Comparison of ENCODE assay signal across 8 cellular contexts in genomic region chr1:201955009-201955749, GRCh38. TPM values are rescaled to one million over a fixed set of nuclear protein-coding genes. Genes with fewer than 3 reads are reported as not detected.
DNase-seq lines count a peak whose midpoint lies in the region; ATAC-seq and TF ChIP-seq lines count a peak whose summit lies in the region.

TIMM17A (plus strand) TSS chr1:201955503; CDS start chr1:201955527, 24 bp downstream.

- no peak; the same call in 1 of the 2 replicates for TF ChIP-seq RAD21 in IMR-90 (IDR thresholded peaks at IDR 0.05; ENCODE audit: low read length)

- CTCF ChIA-PET in IMR-90 (lab: Yijun Ruan, JAX) = interaction anchor here (0.7 to 1.6 kb wide), 2 partner anchors 24 to 60 kb away, joined by 3 read pairs; no protein-coding TSS in a partner anchor

- H2BK15ac ChIP-seq in IMR-90 (ENCODE audit: low read depth, low read length) = peak within 1 kb of the TSS; percentile 85; the same call in 1 of the 3 replicates

- H2BK5ac ChIP-seq in IMR-90 (ENCODE audit: low read depth, low read length, poor library complexity, severe bottlenecking) = peak within 1 kb of the TSS; percentile 90

- peak within 1 kb of the TSS; percentile 95 for H2AFZ ChIP-seq in IMR-90 (replicated peaks; ENCODE audit: low read length, poor library complexity)

- in situ Hi-C loops in IMR-90 (cut with MboI; ENCODE audit: low sequenced_read_pairs) = loop anchor here (25.0 kb wide), 1 partner anchor 418 kb away; the partner anchor contains the start of gene NAV1

- peaks cover 3% of the 10 kb centered on the region for H3K9me1 ChIP-seq in IMR-90 (ENCODE audit: insufficient read depth, low read length)

- H3K4me2 ChIP-seq in IMR-90 (ENCODE audit: low read depth, low read length) = peak within 1 kb of the TSS; percentile 86

- peak within 1 kb of the TSS; percentile 96 for H3K14ac ChIP-seq in IMR-90 (replicated peaks; ENCODE audit: low read depth, low read length)

- H3K27me3 ChIP-seq in IMR-90 (ENCODE audit: control insufficient read depth, insufficient read depth, low read length) (no peaks in the 10 kb centered on the region), mononuclear cell (ENCODE audit: insufficient read depth, low read length) (no peaks in the 10 kb centered on the region)

- peak within 1 kb of the TSS; percentile 39; the same call in 1 of the 2 replicates for H3K18ac ChIP-seq in IMR-90 (ENCODE audit: low read depth, low read length)

- H3K9ac ChIP-seq in IMR-90 (ENCODE audit: low read depth, low read length) = peak within 1 kb of the TSS; percentile 97

- no peak within 1 kb of the TSS for H2BK20ac ChIP-seq in IMR-90 (ENCODE audit: low read depth, low read length)

- POLR2A ChIA-PET in IMR-90 (lab: Charles Lee; ENCODE audit: unreplicated experiment) = interaction anchor here (0.6 to 0.7 kb wide), 2 partner anchors 19 to 59 kb away, joined by 4 read pairs; no protein-coding TSS in a partner anchor

- H3K4ac ChIP-seq in IMR-90 (ENCODE audit: low read depth, low read length) = peak within 1 kb of the TSS; percentile 94

- peak within 1 kb of the TSS; percentile 94 for H2AK9ac ChIP-seq in IMR-90 (replicated peaks; ENCODE audit: low read depth, low read length, poor library complexity)

- H3K79me1 ChIP-seq in IMR-90 (ENCODE audit: low read depth in 1 of 2, low read length in 2 of 2) = peaks cover 8 to 31% of the 10 kb centered on the region in 2 experiments

- intact Hi-C loops in IMR-90 (cut with micrococcal nuclease) = loop anchor here (1.0 kb wide), 1 partner anchor 59 kb away; no protein-coding TSS in a partner anchor

- DNase-seq in DMS 273 (lab: John Stamatoyannopoulos, UW; ENCODE audit: unreplicated experiment) = peak; percentile 99
- peak; percentile 98 for DNase-seq in IMR-90
- DNase-seq in OCI-M1 (lab: John Stamatoyannopoulos, UW) = peak; percentile 99
- DNase-seq in activated T-cell treated with anti-CD3 and anti-CD28 coated beads for 24 hours (ENCODE audit: low read depth) = peak; percentile 93
- DNase-seq in epithelial cell of esophagus (ENCODE audit: low read depth) = peak; percentile 97
- peak; percentile 80 to 85 for DNase-seq in stimulated activated CD8-positive, alpha-beta memory T cell treated with anti-CD3 and anti-CD28 coated beads, Interleukin-4, amount 100 ng/mL, for 1 hour (ENCODE audit: low read depth in 2 of 2, low spot score in 1 of 2)

- H4K20me1 ChIP-seq in IMR-90 (ENCODE audit: insufficient read depth, low read length) = no peaks in the 10 kb centered on the region

- H2AK5ac ChIP-seq in IMR-90 (ENCODE audit: low read depth, low read length) = peak within 1 kb of the TSS; percentile 96

- TF ChIP-seq POLR2A in IMR-90 (IDR thresholded peaks at IDR 0.05; ENCODE audit: low read depth, low read length) = peak; percentile 97

- peak within 1 kb of the TSS; percentile 88 to 95 for H4K8ac ChIP-seq in IMR-90 (ENCODE audit: low read depth in 2 of 2, low read length in 2 of 2)

- ATAC-seq in GM21528 (IDR thresholded peaks at IDR 0.05; ENCODE audit: low FRiP score, unreplicated experiment) = peak; percentile 99
- peak; percentile 100 for ATAC-seq in IMR-90 (ENCODE audit: low read depth)

- H4K5ac ChIP-seq in IMR-90 (ENCODE audit: low read depth, low read length) = peak within 1 kb of the TSS; percentile 80

- peak within 1 kb of the TSS; percentile 96 for H3K23ac ChIP-seq in IMR-90 (ENCODE audit: low read depth, low read length)

- dilution Hi-C loops in IMR-90 (cut with HindIII; ENCODE audit: low sequenced_read_pairs, unreplicated experiment) = no loop called here

- H3K4me3 ChIP-seq in IMR-90 (ENCODE audit: insufficient read depth, low read depth, low read length) (peak within 1 kb of the TSS; percentile 82), epithelial cell of esophagus (ENCODE audit: low read length) (peak within 1 kb of the TSS; percentile 94), mononuclear cell (ENCODE audit: low read length) (peak within 1 kb of the TSS; percentile 69)

- peak within 1 kb of the TSS; percentile 93 for H3K27ac ChIP-seq in IMR-90 (ENCODE audit: insufficient read depth, low read length)

- H4K91ac ChIP-seq in IMR-90 (ENCODE audit: insufficient read depth, low read depth, low read length) = peak within 1 kb of the TSS; percentile 85

- BruUV-seq in IMR-90 (replicated peaks; lab: Mats Ljungman, UMichigan) = no TSS peak

- TF ChIP-seq CTCF in IMR-90 (conservative IDR thresholded peaks at IDR 0.05; ENCODE audit: low read depth, low read length) = no peak
- TF ChIP-seq CTCF in epithelial cell of esophagus (IDR thresholded peaks at IDR 0.05; ENCODE audit: insufficient read depth, low read depth, low read length, missing control alignments) = no peak

- H3K9me3 ChIP-seq in IMR-90 (ENCODE audit: control insufficient read depth, insufficient read depth, low read length) (no peaks in the 10 kb centered on the region), mononuclear cell (ENCODE audit: low read depth, low read length) (no peaks in the 10 kb centered on the region)

- peaks cover 11% of the 10 kb centered on the region; the same call in 1 of the 2 replicates for H3K36me3 ChIP-seq in IMR-90 (ENCODE audit: control insufficient read depth, insufficient read depth, low read length)

- WGBS in IMR-90 (ENCODE audit: extremely low coverage in 2 of 2, insufficient read length in 1 of 2), 2 experiments = 1% methylated on average over 24 of the region's 46 CpGs; no CpG with 5 or more reads in 1 of the 2 experiments

- H3K56ac ChIP-seq in IMR-90 (ENCODE audit: extremely low read depth, insufficient read depth, low read length) = peak within 1 kb of the TSS; percentile 86

- peaks cover 2% of the 10 kb centered on the region; the same call in 1 of the 2 replicates for H3K4me1 ChIP-seq in IMR-90 (ENCODE audit: control insufficient read depth, insufficient read depth, low read length)
- H3K4me1 ChIP-seq in mononuclear cell (ENCODE audit: insufficient read depth, low read length) = peaks cover 17% of the 10 kb centered on the region

- H2BK120ac ChIP-seq in IMR-90 (ENCODE audit: low read depth, low read length) = peak within 1 kb of the TSS; percentile 74

TF ChIP-seq in IMR-90, 13 proteins besides CTCF, POLR2A, EP300 and RAD21:
- peak; percentile 63 for TF ChIP-seq MXI1 (IDR thresholded peaks at IDR 0.05; ENCODE audit: borderline replicate concordance, low read depth, low read length)
- TF ChIP-seq RFX5 (IDR thresholded peaks at IDR 0.05; ENCODE audit: low read depth, low read length) = no peak
- TF ChIP-seq FOS (IDR thresholded peaks at IDR 0.05; ENCODE audit: low read depth, low read length) = peak; percentile 2; the same call in 1 of the 2 replicates
- TF ChIP-seq CHD1 (IDR thresholded peaks at IDR 0.05; ENCODE audit: low read depth, low read length) = 0 out of 2 replicates have a peak, but pooled peaks have one; percentile 60
- TF ChIP-seq MAZ (IDR thresholded peaks at IDR 0.05; ENCODE audit: borderline replicate concordance, low read depth, low read length) = peak; percentile 87

RNA-seq across cellular contexts. Expression of gene TIMM17A, which starts in this region (rescaled TPM):
- 87.3 and 114 TPM in 2 replicates for total RNA-seq in IMR-90 (2012; rRNA removed)
- polyA plus RNA-seq in IMR-90 (2012; rRNA removed) = 66.4 and 80.4 TPM in 2 replicates
- polyA plus RNA-seq in IMR-90 (2012; cell fraction: cytosol; rRNA removed) = 12.3 and 24.1 TPM in 2 replicates
- polyA plus RNA-seq in IMR-90 (2012; cell fraction: nucleus; rRNA removed; ENCODE audit: low replicate concordance) = 11.6 and 52.0 TPM in 2 replicates
- 30.5 TPM for total RNA-seq in mononuclear cell

Comparison
In these comparisons a context has a peak if more than half of its experiments do, and no peak if none do; other contexts are left out.
1. Peak in every context shown above with its lines: DNase-seq, ATAC-seq, H3K4me3 ChIP-seq and H3K27ac ChIP-seq.